7 cellular contexts compared by ENCODE assay signal in the genomic region with DNA sequence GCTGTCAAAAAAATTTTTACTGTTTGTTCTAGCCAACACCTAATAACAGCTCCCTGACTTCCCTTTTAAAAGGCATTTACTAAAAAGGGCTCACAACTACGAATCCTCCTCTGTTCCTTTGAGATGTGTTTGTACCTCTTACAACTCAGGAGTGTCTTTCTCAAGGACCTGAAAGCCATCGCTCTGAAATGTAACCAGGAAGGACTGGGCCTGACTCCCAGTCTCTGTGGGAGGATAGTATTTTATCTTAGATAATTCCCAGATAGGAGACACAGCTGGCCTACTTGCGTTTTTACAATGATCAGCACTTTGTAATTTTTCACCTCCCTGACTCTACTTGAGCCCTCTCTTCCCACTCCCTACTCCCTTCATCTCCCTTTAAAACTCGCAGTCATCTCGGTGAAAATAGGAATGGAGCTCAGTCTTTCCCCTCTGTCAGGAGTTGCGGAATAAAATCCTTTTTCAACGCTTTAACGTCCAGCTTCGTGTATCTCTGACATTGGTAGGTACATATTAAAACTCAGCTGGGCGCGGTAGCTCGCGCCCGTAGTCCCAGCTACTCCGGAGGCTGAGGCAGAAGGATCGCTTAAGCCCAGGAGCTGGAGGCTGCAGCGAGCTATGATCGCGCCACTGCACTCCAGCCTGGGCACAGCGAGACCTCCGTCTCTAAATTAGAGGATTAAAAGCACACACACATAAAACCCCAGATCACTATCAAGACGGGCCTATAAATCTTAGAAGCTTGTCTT. TPM values are rescaled to one million over a fixed set of nuclear protein-coding genes. Genes with fewer than 3 reads are reported as not detected.
DNase-seq lines count a peak whose midpoint lies in the region; ATAC-seq and TF ChIP-seq lines count a peak whose summit lies in the region.

No MANE protein-coding gene starts in this region.

- TF ChIP-seq POLR2A in esophagus muscularis mucosa (IDR thresholded peaks at IDR 0.05; ENCODE audit: low read depth) (no peak), prostate gland (IDR thresholded peaks at IDR 0.05) (no peak)

- intact Hi-C loops in esophagus muscularis mucosa (cut with DNase I) (no loop called here), prostate gland (cut with DNase I) (loop anchor here (5.0 kb wide), 2 partner anchors 113 to 133 kb away; no protein-coding TSS in a partner anchor)

- ATAC-seq in SK-N-SH treated with all-trans-retinoic acid at 6 μM for 48 hours, result no peak

- no peak for TF ChIP-seq CTCF in esophagus muscularis mucosa (IDR thresholded peaks at IDR 0.05)
- no peak for TF ChIP-seq CTCF in prostate gland (IDR thresholded peaks at IDR 0.05)

- H3K27me3 ChIP-seq in HAP-1 (ENCODE audit: low read depth) (no peaks in the 10 kb centered on the region), esophagus muscularis mucosa (no peaks in the 10 kb centered on the region), prostate gland (replicated peaks; ENCODE audit: insufficient read depth) (no peaks in the 10 kb centered on the region)

- no peaks in the 10 kb centered on the region for H3K9me3 ChIP-seq in HAP-1
- no peaks in the 10 kb centered on the region for H3K9me3 ChIP-seq in esophagus muscularis mucosa
- H3K9me3 ChIP-seq in prostate gland, result no peaks in the 10 kb centered on the region

- in situ Hi-C loops in HAP-1 (cut with MboI; ENCODE audit: low sequenced_read_pairs), result loop anchor here (25.0 kb wide), 1 partner anchor 408 kb away; a partner anchor contains a TSS

- DNase-seq in HAP-1 (ENCODE audit: low spot score in 2 of 2), result no peak
- no peak for DNase-seq in esophagus muscularis mucosa (ENCODE audit: extremely low spot score)
- DNase-seq in prostate gland (ENCODE audit: low spot score), result no peak
- no peak for DNase-seq in NCI-H2107 (lab: John Stamatoyannopoulos, UW)
- no peak for DNase-seq in NCI-H524 treated with DMSO at 0.1 percent for 48 hours (lab: John Stamatoyannopoulos, UW)
- no peak for DNase-seq in NCI-H526 (lab: John Stamatoyannopoulos, UW)

- 54% methylated on average over 22 of the region's 22 CpGs for WGBS in esophagus muscularis mucosa
- 40% methylated on average over 22 of the region's 22 CpGs for WGBS in prostate gland

- peak overlapping the region; percentile 94 to 96 (median 95) for H3K27ac ChIP-seq in esophagus muscularis mucosa (replicated peaks in 1 of 4)
- peak overlapping the region; percentile 93 to 97 for H3K27ac ChIP-seq in prostate gland

- no peak for TF ChIP-seq EP300 in esophagus muscularis mucosa (IDR thresholded peaks at IDR 0.05)

- H3K4me3 ChIP-seq in HAP-1, result peak overlapping the region; percentile 84
- H3K4me3 ChIP-seq in esophagus muscularis mucosa, result peak overlapping the region; percentile 75 to 93 (median 80)
- peak overlapping the region; percentile 77 to 96 for H3K4me3 ChIP-seq in prostate gland

- peaks cover 13% of the 10 kb centered on the region for H3K4me1 ChIP-seq in HAP-1
- H3K4me1 ChIP-seq in esophagus muscularis mucosa, result peaks cover 27 to 35% (median 31%) of the 10 kb centered on the region in 4 donors
- H3K4me1 ChIP-seq in prostate gland (replicated peaks), result no peaks in the 10 kb centered on the region

- H3K36me3 ChIP-seq in HAP-1 (replicated peaks), result 0 out of 2 replicates have a peak, but pooled peaks cover 2% of the 10 kb centered on the region
- peaks cover 0 to 7% (median 0%) of the 10 kb centered on the region in 4 donors for H3K36me3 ChIP-seq in esophagus muscularis mucosa
- no peaks in the 10 kb centered on the region for H3K36me3 ChIP-seq in prostate gland

TF ChIP-seq in SK-N-SH treated with all-trans-retinoic acid at 6 μM for 48 hours, 23 proteins besides CTCF, POLR2A, EP300 and RAD21:
- TF ChIP-seq ZC3H10 (CRISPR knock-in tag; IDR thresholded peaks at IDR 0.05) (no peak), ZNF70 (CRISPR knock-in tag; IDR thresholded peaks at IDR 0.05) (0 out of 2 replicates have a peak, but pooled peaks have one; percentile 28)
TF ChIP-seq in SK-N-SH treated with all-trans-retinoic acid at 6 μM for 48 hours: peak in this region for 1.

RNA-seq across cellular contexts. Expression of a gene that starts 1.1 kb away (rescaled TPM):
- total RNA-seq in esophagus muscularis mucosa (10 to 100 TPM; 21.9 to 36.4 (median 27.9) TPM), prostate gland (10 to 100 TPM; 18.7 to 36.6 TPM)

RNA-seq across cellular contexts. Expression of a gene that starts 13.2 kb away (rescaled TPM):
- total RNA-seq in esophagus muscularis mucosa (10 to 100 TPM in 3 of 4 donors, 1 to 10 TPM in 1; 4.2 to 26.1 (median 14.9) TPM), prostate gland (1 to 10 TPM; 2.4 to 3.7 TPM)

RNA-seq across cellular contexts. Expression of a gene that starts 38.1 kb away (rescaled TPM):
- not detected for total RNA-seq in esophagus muscularis mucosa
- total RNA-seq in prostate gland, result not detected
